In the genomic region with DNA sequence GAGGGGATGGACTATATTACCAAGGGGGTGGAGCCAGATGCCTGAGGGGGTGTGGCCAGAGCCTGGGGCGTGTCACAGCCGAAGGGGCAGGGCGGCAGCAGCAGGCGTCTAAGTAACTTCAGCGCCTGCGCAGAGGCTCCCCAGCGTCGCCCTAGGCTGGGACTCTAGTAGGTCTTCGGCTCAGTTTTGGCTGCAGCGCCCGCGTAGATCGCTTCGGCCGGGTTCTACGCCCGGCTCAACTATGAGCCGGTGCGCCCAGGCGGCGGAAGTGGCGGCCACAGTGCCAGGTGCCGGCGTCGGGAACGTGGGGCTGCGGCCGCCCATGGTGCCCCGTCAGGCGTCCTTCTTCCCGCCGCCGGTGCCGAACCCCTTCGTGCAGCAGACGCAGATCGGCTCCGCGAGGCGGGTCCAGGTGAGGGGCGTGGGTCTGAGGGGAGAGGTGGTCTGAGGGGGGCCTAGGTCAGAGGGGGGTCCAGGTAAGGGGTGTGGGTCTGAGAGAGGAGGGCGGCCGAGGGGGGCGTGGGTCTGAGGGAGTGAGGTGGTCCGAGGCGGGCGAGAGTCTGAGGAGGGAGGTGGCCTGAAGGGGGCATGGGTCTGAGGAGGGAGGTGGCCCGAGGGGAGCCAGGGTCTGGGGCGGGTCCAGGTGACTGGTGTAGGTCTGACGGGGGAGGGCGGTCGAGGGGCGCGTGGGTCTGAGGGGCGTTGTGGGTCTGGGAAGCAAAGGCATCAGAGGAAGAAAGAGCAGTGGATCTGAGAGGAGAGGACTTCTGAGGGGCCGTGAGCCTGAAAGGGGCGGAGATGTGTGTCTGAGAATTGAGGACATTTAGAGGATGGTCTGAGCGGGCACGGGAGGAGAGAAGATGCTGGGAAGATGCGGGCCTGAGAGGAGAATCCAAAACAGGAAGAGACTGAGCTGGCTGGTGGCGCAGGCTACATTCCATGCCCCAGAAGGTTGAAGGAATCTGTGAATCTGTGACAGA, we compare ENCODE assay signal across 8 cellular contexts. TPM values are rescaled to one million over a fixed set of nuclear protein-coding genes. Genes with fewer than 3 reads are reported as not detected.
A peak's percentile ranks its signal among the peaks of the same experiment; 100 is the strongest.
DNase-seq lines count a peak whose midpoint lies in the region; ATAC-seq lines count a peak whose summit lies in the region.

A gene with protein sequence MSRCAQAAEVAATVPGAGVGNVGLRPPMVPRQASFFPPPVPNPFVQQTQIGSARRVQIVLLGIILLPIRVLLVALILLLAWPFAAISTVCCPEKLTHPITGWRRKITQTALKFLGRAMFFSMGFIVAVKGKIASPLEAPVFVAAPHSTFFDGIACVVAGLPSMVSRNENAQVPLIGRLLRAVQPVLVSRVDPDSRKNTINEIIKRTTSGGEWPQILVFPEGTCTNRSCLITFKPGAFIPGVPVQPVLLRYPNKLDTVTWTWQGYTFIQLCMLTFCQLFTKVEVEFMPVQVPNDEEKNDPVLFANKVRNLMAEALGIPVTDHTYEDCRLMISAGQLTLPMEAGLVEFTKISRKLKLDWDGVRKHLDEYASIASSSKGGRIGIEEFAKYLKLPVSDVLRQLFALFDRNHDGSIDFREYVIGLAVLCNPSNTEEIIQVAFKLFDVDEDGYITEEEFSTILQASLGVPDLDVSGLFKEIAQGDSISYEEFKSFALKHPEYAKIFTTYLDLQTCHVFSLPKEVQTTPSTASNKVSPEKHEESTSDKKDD (plus strand): TSS at position 132 of the 980 bp plus-strand sequence. CDS start 110 bp downstream, at position 242.

- peak within 1 kb of the TSS; percentile 34 to 77 for H3K4me3 Mint-ChIP-seq in activated T-cell treated with anti-CD3 and anti-CD28 coated beads, Interleukin-2, amount 50 U/mL, for 72 hours

- H3K4me1 ChIP-seq in muscle layer of colon (ENCODE audit: insufficient read depth, low read length) = peaks cover 7% of the 10 kb centered on the region
- peaks cover 4% of the 10 kb centered on the region for H3K4me1 ChIP-seq in stomach smooth muscle (ENCODE audit: control insufficient read depth, insufficient read depth, low read length)

- H3K27me3 Mint-ChIP-seq in activated T-cell treated with anti-CD3 and anti-CD28 coated beads, Interleukin-2, amount 50 U/mL, for 72 hours (ENCODE audit: low read depth) = peaks cover 47% of the 10 kb centered on the region

- DNase-seq in activated CD4-positive, alpha-beta T cell treated with anti-CD3 and anti-CD28 coated beads for 48 hours = peak; percentile 74
- no peak for DNase-seq in activated CD4-positive, alpha-beta T cell treated with anti-CD3 and anti-CD28 coated beads, Interleukin-2, amount 50 U/mL, for 1 hour
- peak; percentile 36 for DNase-seq in NCI-H2029 treated with DMSO at 0.1 percent for 48 hours (lab: John Stamatoyannopoulos, UW)
- DNase-seq in activated T-cell treated with anti-CD3 and anti-CD28 coated beads, Interleukin-2, amount 50 U/mL, for 72 hours = peak; percentile 62 to 63
- DNase-seq in fibroblast of the conjunctiva (ENCODE audit: low read depth) = peak; percentile 83

- peaks cover 9% of the 10 kb centered on the region for H3K4me1 Mint-ChIP-seq in activated T-cell treated with anti-CD3 and anti-CD28 coated beads, Interleukin-2, amount 50 U/mL, for 72 hours (ENCODE audit: low read depth)

- no peak within 1 kb of the TSS for H3K27ac ChIP-seq in muscle layer of colon (ENCODE audit: low read depth, low read length)
- H3K27ac ChIP-seq in stomach smooth muscle (ENCODE audit: low read length) = peak within 1 kb of the TSS; percentile 38

- H3K9me3 ChIP-seq in muscle layer of colon (ENCODE audit: low read length) (no peaks in the 10 kb centered on the region), stomach smooth muscle (ENCODE audit: control insufficient read depth in 2 of 2, low read length in 2 of 2) (peaks cover 0 to 5% of the 10 kb centered on the region in 2 donors)

- H3K4me3 ChIP-seq in muscle layer of colon (ENCODE audit: low read depth in 1 of 2, low read length in 2 of 2) = peak within 1 kb of the TSS; percentile 48 to 53
- H3K4me3 ChIP-seq in stomach smooth muscle (ENCODE audit: low read length in 2 of 2) = peak within 1 kb of the TSS; percentile 59 to 80

- H3K27ac Mint-ChIP-seq in activated T-cell treated with anti-CD3 and anti-CD28 coated beads, Interleukin-2, amount 50 U/mL, for 72 hours = no peak within 1 kb of the TSS

- H3K27me3 ChIP-seq in muscle layer of colon (ENCODE audit: control insufficient read depth in 1 of 2, insufficient read depth in 2 of 2, low read length in 2 of 2) = peaks cover 4% of the 10 kb centered on the region in 2 donors
- peaks cover 0 to 11% of the 10 kb centered on the region in 2 donors for H3K27me3 ChIP-seq in stomach smooth muscle (ENCODE audit: control insufficient read depth in 1 of 2, insufficient read depth in 2 of 2, low read length in 2 of 2)

- no peaks in the 10 kb centered on the region for H3K36me3 ChIP-seq in muscle layer of colon (ENCODE audit: insufficient read depth, low read length)
- peaks cover 0 to 2% of the 10 kb centered on the region in 2 donors for H3K36me3 ChIP-seq in stomach smooth muscle (ENCODE audit: control insufficient read depth in 2 of 2, insufficient read depth in 2 of 2, low read length in 2 of 2)

- H3K36me3 Mint-ChIP-seq in activated T-cell treated with anti-CD3 and anti-CD28 coated beads, Interleukin-2, amount 50 U/mL, for 72 hours (ENCODE audit: insufficient read depth in 2 of 2) = peaks cover 1 to 6% of the 10 kb centered on the region in 2 donors

- H3K9ac ChIP-seq in muscle layer of colon (ENCODE audit: low read length) (no peak within 1 kb of the TSS), stomach smooth muscle (ENCODE audit: low read length in 2 of 2) (peak within 1 kb of the TSS; percentile 33 to 52)

- H3K9me3 Mint-ChIP-seq in activated T-cell treated with anti-CD3 and anti-CD28 coated beads, Interleukin-2, amount 50 U/mL, for 72 hours = peaks cover 0 to 6% of the 10 kb centered on the region in 2 donors

- peak; percentile 90 to 91 for ATAC-seq in activated T-cell treated with anti-CD3 and anti-CD28 coated beads, Interleukin-2, amount 50 U/mL, for 72 hours (replicated peaks in 1 of 2)
- no peak for ATAC-seq in HG02763 (IDR thresholded peaks at IDR 0.05; ENCODE audit: unreplicated experiment)

RNA-seq across cellular contexts. Expression of the gene that starts here (rescaled TPM):
- 1 to 10 TPM; 1.5 to 2.0 TPM for total RNA-seq in activated T-cell treated with anti-CD3 and anti-CD28 coated beads, Interleukin-2, amount 50 U/mL, for 72 hours
